Comparison of ENCODE assay signal across 8 cellular contexts in genomic region chr9:117411547-117411946, GRCh38. TPM values are rescaled to one million over a fixed set of nuclear protein-coding genes. Genes with fewer than 3 reads are reported as not detected.
DNase-seq lines count a peak whose midpoint lies in the region; ATAC-seq and TF ChIP-seq lines count a peak whose summit lies in the region.

No MANE protein-coding gene starts in this region.

- no peak overlapping the region for H3K27ac Mint-ChIP-seq in T-helper 17 cell

- in situ Hi-C loops in GM13976 (cut with MboI; ENCODE audit: low sequenced_read_pairs, unreplicated experiment), result loop anchor here (25.0 kb wide), 1 partner anchor 674 kb away; no protein-coding TSS in a partner anchor

- no peak overlapping the region for H3K4me3 ChIP-seq in choroid plexus epithelial cell (ENCODE audit: low read depth, low read length)

- H3K9me3 ChIP-seq in T-helper 17 cell (ENCODE audit: control insufficient read depth, low read length, poor library complexity, severe bottlenecking), result no peaks in the 10 kb centered on the region

- TF ChIP-seq CTCF in GM13976 (IDR thresholded peaks at IDR 0.05; ENCODE audit: borderline replicate concordance, control extremely low read depth, extremely low read depth, insufficient read depth, missing control alignments), result peak; percentile 30
- peak; percentile 82 for TF ChIP-seq CTCF in choroid plexus epithelial cell (conservative IDR thresholded peaks at IDR 0.05; ENCODE audit: low read depth, low read length)

- no peak overlapping the region for H3K4me3 Mint-ChIP-seq in T-helper 17 cell

- DNase-seq in AG08396 (ENCODE audit: low spot score) (peak; percentile 57), GM13976 (ENCODE audit: low spot score) (peak; percentile 51), NCI-H2196 treated with DMSO at 0.1 percent for 48 hours (lab: John Stamatoyannopoulos, UW; ENCODE audit: unreplicated experiment) (peak; percentile 74), choroid plexus epithelial cell (ENCODE audit: low read depth) (peak; percentile 42), midbrain (lab: John Stamatoyannopoulos, UW) (peak; percentile 84), T-helper 17 cell (no peak)
- DNase-seq in activated naive CD4-positive, alpha-beta T cell treated with Interleukin-2 at 50 U/mL for 16 hours, result no peak

- ATAC-seq in esophagus mucosa (no peak), T-helper 17 cell (no peak)

- peaks cover 2% of the 10 kb centered on the region for H3K36me3 Mint-ChIP-seq in T-helper 17 cell (ENCODE audit: low read depth)

- H3K4me1 Mint-ChIP-seq in T-helper 17 cell, result no peaks in the 10 kb centered on the region

- H3K27me3 Mint-ChIP-seq in T-helper 17 cell, result peaks cover 7% of the 10 kb centered on the region

RNA-seq across cellular contexts. Expression of gene ASTN2, which starts 3.3 kb away (rescaled TPM):
- total RNA-seq in esophagus mucosa (1.00 TPM), T-helper 17 cell (1 to 10 TPM; 3.7 to 4.8 TPM)

Comparison
In these comparisons a context has a peak if more than half of its experiments do, and no peak if none do; other contexts are left out.
1. DNase-seq: peak in AG08396 (single experiment), GM13976 (single experiment), NCI-H2196 treated with DMSO at 0.1 percent for 48 hours (single experiment), choroid plexus epithelial cell (single experiment) and midbrain (single experiment); none in activated naive CD4-positive, alpha-beta T cell treated with Interleukin-2 at 50 U/mL for 16 hours (single experiment) and T-helper 17 cell (0 of 3).